ENCODE assay signal across 14 cellular contexts in genomic region chr4:25926473-25926872, GRCh38. TPM values are rescaled to one million over a fixed set of nuclear protein-coding genes. Genes with fewer than 3 reads are reported as not detected.
DNase-seq lines count a peak whose midpoint lies in the region; TF ChIP-seq lines count a peak whose summit lies in the region.
"Had no signal": no experiment of that assay in that cellular context is flagged by ENCODE, and none has a peak within 500 bp of the region (broad histone marks: within the 10 kb centered on the region; RNA-seq: fewer than 3 reads in every experiment).

No MANE protein-coding gene starts in this region.

- no peak overlapping the region for H3K4me2 ChIP-seq in MM.1S (ENCODE audit: low read depth, low read length)

- no peak overlapping the region for H3K9ac ChIP-seq in MM.1S (ENCODE audit: low read length)
- H3K9ac ChIP-seq: parathyroid adenoma had no signal

- no peaks in the 10 kb centered on the region for H3K9me2 ChIP-seq in MM.1S (replicated peaks; ENCODE audit: insufficient read depth, low read length)

- TF ChIP-seq CTCF in MM.1S (IDR thresholded peaks at IDR 0.05; ENCODE audit: low read length), result no peak

- no peaks in the 10 kb centered on the region for H3K79me2 ChIP-seq in MM.1S (ENCODE audit: low read length)
- H3K79me2 ChIP-seq: parathyroid adenoma had no signal

- H3K9me3 ChIP-seq in MM.1S (replicated peaks; ENCODE audit: insufficient read depth, low read length), result no peaks in the 10 kb centered on the region
- H3K9me3 ChIP-seq: gastroesophageal sphincter, upper lobe of left lung had no signal

- H3K36me3 ChIP-seq in MM.1S (replicated peaks; ENCODE audit: insufficient read depth, low read length), result no peaks in the 10 kb centered on the region
- H3K36me3 ChIP-seq: upper lobe of left lung had no signal

- peak; percentile 23 for DNase-seq in NCI-H2029 (lab: John Stamatoyannopoulos, UW)
- no peak for DNase-seq in NCI-H2029 treated with DMSO at 0.1 percent for 48 hours (lab: John Stamatoyannopoulos, UW)
- DNase-seq in MM.1S, result peak; percentile 43
- peak; percentile 70 for DNase-seq in NCI-H82 (lab: John Stamatoyannopoulos, UW)
- DNase-seq in cerebellum (ENCODE audit: low spot score), result peak; percentile 49
- no peak for DNase-seq in NOMO-1 treated with DMSO at 0.1 percent for 48 hours (lab: John Stamatoyannopoulos, UW; ENCODE audit: unreplicated experiment)
- DNase-seq in NOMO-1 treated with dmso at 0.1 percent for 144 hours (lab: John Stamatoyannopoulos, UW; ENCODE audit: unreplicated experiment), result no peak
- no peak for DNase-seq in kidney glomerular epithelial cell (lab: John Stamatoyannopoulos, UW)
- DNase-seq: activated effector memory CD4-positive, alpha-beta T cell treated with Interleukin-2 at 50 U/mL for 16 hours; NCI-H1694 had no signal

- H3K27me3 ChIP-seq in MM.1S (replicated peaks; ENCODE audit: insufficient read depth, low read length), result no peaks in the 10 kb centered on the region
- H3K27me3 ChIP-seq: gastroesophageal sphincter, upper lobe of left lung had no signal

- H3K27ac ChIP-seq in MM.1S (ENCODE audit: low read length), result no peak overlapping the region
- H3K27ac ChIP-seq: epithelial cell of prostate, gastroesophageal sphincter, parathyroid adenoma, upper lobe of left lung had no signal

- no peaks in the 10 kb centered on the region for H3F3A ChIP-seq in MM.1S (ENCODE audit: insufficient read depth, low read length)

- H3K4me3 ChIP-seq in MM.1S (ENCODE audit: low read length), result no peak overlapping the region
- H3K4me3 ChIP-seq: gastroesophageal sphincter, upper lobe of left lung had no signal

- no peaks in the 10 kb centered on the region for H4K20me1 ChIP-seq in MM.1S (ENCODE audit: insufficient read depth, low read length)

- H2AFZ ChIP-seq in MM.1S (ENCODE audit: low read length), result no peak overlapping the region
- H2AFZ ChIP-seq: parathyroid adenoma had no signal

- H3K4me1 ChIP-seq in MM.1S (ENCODE audit: low read length), result no peaks in the 10 kb centered on the region; the same call in 1 of the 2 replicates
- H3K4me1 ChIP-seq: parathyroid adenoma had no signal

RNA-seq across cellular contexts. Expression of gene SMIM20, which starts 12.5 kb away (rescaled TPM):
- total RNA-seq in cerebellum, result 11.6 TPM

Comparison
In these comparisons a context has a peak if more than half of its experiments do, and no peak if none do; other contexts are left out.
1. DNase-seq: peak in NCI-H2029 (single experiment), MM.1S (single experiment), NCI-H82 (single experiment) and cerebellum (single experiment); none in NCI-H2029 treated with DMSO at 0.1 percent for 48 hours (single experiment), NOMO-1 treated with DMSO at 0.1 percent for 48 hours (single experiment), NOMO-1 treated with dmso at 0.1 percent for 144 hours (single experiment) and kidney glomerular epithelial cell (single experiment).